In the genomic region with DNA sequence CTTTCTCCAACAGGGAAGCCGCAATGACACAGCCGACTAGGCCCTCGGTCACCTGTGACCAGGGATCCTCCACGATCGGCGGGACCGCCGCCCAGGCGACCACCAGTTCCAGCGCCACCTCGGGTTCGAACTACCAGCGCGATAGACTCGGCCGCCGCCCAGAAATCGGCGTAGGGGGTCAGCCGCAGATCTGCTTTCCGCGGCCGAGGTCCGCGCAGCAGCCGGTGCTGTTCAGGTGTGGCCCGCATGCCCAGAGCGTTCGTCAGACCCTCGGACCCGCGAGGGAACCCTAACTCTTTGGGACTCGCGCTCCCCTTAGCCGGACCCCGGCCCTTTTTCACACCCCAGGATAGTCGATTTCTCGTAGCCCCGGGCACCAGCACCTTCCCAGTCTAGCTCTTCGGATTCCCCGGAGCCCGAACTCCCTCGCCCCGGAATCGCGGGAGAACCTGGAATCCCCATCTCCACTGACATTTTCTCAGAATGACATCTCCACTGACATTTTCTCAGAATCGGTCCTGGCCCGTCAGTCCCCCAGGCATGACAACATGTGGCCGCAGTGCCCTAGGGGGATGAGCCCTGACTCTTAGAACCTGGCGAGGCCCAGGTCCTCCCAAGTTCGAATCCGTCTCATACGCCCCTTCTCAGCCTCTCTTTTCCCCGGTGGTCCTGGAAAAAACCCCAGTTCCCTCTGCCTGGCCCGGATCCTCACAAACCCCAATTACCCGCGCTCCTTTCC, we compare ENCODE assay signal across 2 cellular contexts.
TF ChIP-seq lines count a peak whose summit lies in the region.

No MANE protein-coding gene starts in this region.

TF ChIP-seq in SK-N-SH, 30 proteins besides CTCF, POLR2A, EP300 and RAD21 (continued from another document):
- no peak for TF ChIP-seq FOXJ3 (CRISPR knock-in tag; IDR thresholded peaks at IDR 0.05)
- TF ChIP-seq POLR2AphosphoS5 (IDR thresholded peaks at IDR 0.05; ENCODE audit: low read depth, low read length), result no peak
- TF ChIP-seq, protein P1, sequence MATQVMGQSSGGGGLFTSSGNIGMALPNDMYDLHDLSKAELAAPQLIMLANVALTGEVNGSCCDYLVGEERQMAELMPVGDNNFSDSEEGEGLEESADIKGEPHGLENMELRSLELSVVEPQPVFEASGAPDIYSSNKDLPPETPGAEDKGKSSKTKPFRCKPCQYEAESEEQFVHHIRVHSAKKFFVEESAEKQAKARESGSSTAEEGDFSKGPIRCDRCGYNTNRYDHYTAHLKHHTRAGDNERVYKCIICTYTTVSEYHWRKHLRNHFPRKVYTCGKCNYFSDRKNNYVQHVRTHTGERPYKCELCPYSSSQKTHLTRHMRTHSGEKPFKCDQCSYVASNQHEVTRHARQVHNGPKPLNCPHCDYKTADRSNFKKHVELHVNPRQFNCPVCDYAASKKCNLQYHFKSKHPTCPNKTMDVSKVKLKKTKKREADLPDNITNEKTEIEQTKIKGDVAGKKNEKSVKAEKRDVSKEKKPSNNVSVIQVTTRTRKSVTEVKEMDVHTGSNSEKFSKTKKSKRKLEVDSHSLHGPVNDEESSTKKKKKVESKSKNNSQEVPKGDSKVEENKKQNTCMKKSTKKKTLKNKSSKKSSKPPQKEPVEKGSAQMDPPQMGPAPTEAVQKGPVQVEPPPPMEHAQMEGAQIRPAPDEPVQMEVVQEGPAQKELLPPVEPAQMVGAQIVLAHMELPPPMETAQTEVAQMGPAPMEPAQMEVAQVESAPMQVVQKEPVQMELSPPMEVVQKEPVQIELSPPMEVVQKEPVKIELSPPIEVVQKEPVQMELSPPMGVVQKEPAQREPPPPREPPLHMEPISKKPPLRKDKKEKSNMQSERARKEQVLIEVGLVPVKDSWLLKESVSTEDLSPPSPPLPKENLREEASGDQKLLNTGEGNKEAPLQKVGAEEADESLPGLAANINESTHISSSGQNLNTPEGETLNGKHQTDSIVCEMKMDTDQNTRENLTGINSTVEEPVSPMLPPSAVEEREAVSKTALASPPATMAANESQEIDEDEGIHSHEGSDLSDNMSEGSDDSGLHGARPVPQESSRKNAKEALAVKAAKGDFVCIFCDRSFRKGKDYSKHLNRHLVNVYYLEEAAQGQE (IDR thresholded peaks at IDR 0.05; ENCODE audit: low read depth, low read length), result no peak
- TF ChIP-seq USF2 (IDR thresholded peaks at IDR 0.05; ENCODE audit: borderline replicate concordance, low read depth, low read length), result no peak

TF ChIP-seq in SK-N-SH treated with all-trans-retinoic acid at 6 μM for 48 hours, 23 proteins besides CTCF, POLR2A, EP300 and RAD21 (continued from another document):
- TF ChIP-seq TOX (CRISPR knock-in tag; IDR thresholded peaks at IDR 0.05; ENCODE audit: borderline replicate concordance) (no peak), ZNF8 (CRISPR knock-in tag; IDR thresholded peaks at IDR 0.05) (no peak), ZNF565 (CRISPR knock-in tag; conservative IDR thresholded peaks at IDR 0.05; ENCODE audit: low read depth) (no peak), ESRRG (CRISPR knock-in tag; IDR thresholded peaks at IDR 0.05) (no peak)
TF ChIP-seq in SK-N-SH treated with all-trans-retinoic acid at 6 μM for 48 hours: peak in this region for 0.
